30 cellular contexts compared by ENCODE assay signal in genomic region chr5:89262030-89262429, GRCh38.
"Had no signal": no experiment of that assay in that cellular context is flagged by ENCODE, and none has a peak within 500 bp of the region (broad histone marks: within the 10 kb centered on the region; RNA-seq: fewer than 3 reads in every experiment).

No MANE protein-coding gene starts in this region.

- DNase-seq: glutamatergic neuron; heart left ventricle; hypothalamus; immature natural killer cell; islet precursor cell; left ventricle myocardium inferior; mesendoderm; mucosa of descending colon; naive thymus-derived CD4-positive, alpha-beta T cell; ovary; retina; right cardiac atrium; small intestine; stimulated activated CD4-positive, alpha-beta T cell treated with anti-CD3 and anti-CD28 coated beads, Interleukin-1b, Interleukin-23, amount 100 ng/mL, for 48 hours; stimulated activated CD4-positive, alpha-beta T cell treated with anti-CD3 and anti-CD28 coated beads, Interleukin-2, amount 100 ng/mL, for 48 hours; stimulated activated CD4-positive, alpha-beta T cell treated with anti-CD3 and anti-CD28 coated beads, Interleukin-4, amount 100 ng/mL, for 4 hours; stimulated activated CD8-positive, alpha-beta memory T cell treated with anti-CD3 and anti-CD28 coated beads, Interleukin-4, amount 100 ng/mL, for 48 hours; stimulated activated naive CD4-positive, alpha-beta T cell treated with Interleukin-2 at 50 U/mL for 16 hours; stimulated activated naive CD8-positive, alpha-beta T cell treated with anti-CD3 and anti-CD28 coated beads, Interleukin-15, amount 100 ng/mL, for 72 hours; substantia nigra; testis; thyroid gland; transverse colon; upper lobe of left lung had no signal

- H3K4me1 Mint-ChIP-seq: immature natural killer cell; mesothelial cell of epicardium; naive thymus-derived CD4-positive, alpha-beta T cell; stimulated activated naive CD8-positive, alpha-beta T cell treated with anti-CD3 and anti-CD28 coated beads, Interleukin-15, amount 100 ng/mL, for 72 hours had no signal

- H3K27me3 ChIP-seq: heart left ventricle, ovary, testis, thyroid gland, transverse colon, upper lobe of left lung had no signal

- H3K36me3 ChIP-seq: heart left ventricle, left ventricle myocardium inferior, ovary, prostate gland, thyroid gland, transverse colon, upper lobe of left lung had no signal

- H3K9me3 ChIP-seq: heart left ventricle, left ventricle myocardium inferior, mucosa of descending colon, ovary, prostate gland, testis, thyroid gland, transverse colon, upper lobe of left lung had no signal

- ATAC-seq: heart left ventricle; mucosa of descending colon; naive thymus-derived CD4-positive, alpha-beta T cell; natural killer cell treated with Interleukin-12 subunit alpha and Interleukin-12 subunit beta and Interleukin-15 and Interleukin-18, amount 100 ng/mL, for 72 hours; right cardiac atrium; sciatic nerve; stimulated activated memory B cell treated with anti-CD40 and anti-IgM and Interleukin-4, amounts not matched to agents 10 μg/mL and 1 μg/mL and 100 μg/mL, for 72 hours; stimulated activated naive CD8-positive, alpha-beta T cell treated with anti-CD3 and anti-CD28 coated beads, Interleukin-15, amount 100 ng/mL, for 72 hours had no signal

- H3K9me3 Mint-ChIP-seq: mesothelial cell of epicardium; natural killer cell treated with Interleukin-12 subunit alpha and Interleukin-12 subunit beta and Interleukin-15 and Interleukin-18, amount 100 ng/mL, for 72 hours; stimulated activated memory B cell treated with anti-CD40 and anti-IgM and Interleukin-4, amounts not matched to agents 10 μg/mL and 1 μg/mL and 100 μg/mL, for 72 hours; stimulated activated naive CD8-positive, alpha-beta T cell treated with anti-CD3 and anti-CD28 coated beads, Interleukin-15, amount 100 ng/mL, for 72 hours had no signal

- FAIRE-seq: small intestine had no signal

- H3K4me1 ChIP-seq: heart left ventricle, left ventricle myocardium inferior, prostate gland, testis, thyroid gland, transverse colon, upper lobe of left lung had no signal

- H3K27me3 Mint-ChIP-seq: naive thymus-derived CD4-positive, alpha-beta T cell; natural killer cell treated with Interleukin-12 subunit alpha and Interleukin-12 subunit beta and Interleukin-15 and Interleukin-18, amount 100 ng/mL, for 72 hours; stimulated activated memory B cell treated with anti-CD40 and anti-IgM and Interleukin-4, amounts not matched to agents 10 μg/mL and 1 μg/mL and 100 μg/mL, for 72 hours; stimulated activated naive CD8-positive, alpha-beta T cell treated with anti-CD3 and anti-CD28 coated beads, Interleukin-15, amount 100 ng/mL, for 72 hours had no signal

- H3K27ac Mint-ChIP-seq: immature natural killer cell; mesothelial cell of epicardium; naive thymus-derived CD4-positive, alpha-beta T cell; natural killer cell treated with Interleukin-12 subunit alpha and Interleukin-12 subunit beta and Interleukin-15 and Interleukin-18, amount 100 ng/mL, for 72 hours; stimulated activated memory B cell treated with anti-CD40 and anti-IgM and Interleukin-4, amounts not matched to agents 10 μg/mL and 1 μg/mL and 100 μg/mL, for 72 hours; stimulated activated naive CD8-positive, alpha-beta T cell treated with anti-CD3 and anti-CD28 coated beads, Interleukin-15, amount 100 ng/mL, for 72 hours had no signal

- H3K4me3 ChIP-seq: heart left ventricle, left ventricle myocardium inferior, lung, mucosa of descending colon, ovary, prostate gland, testis, thyroid gland, transverse colon, upper lobe of left lung had no signal

- H3K27ac ChIP-seq: heart left ventricle, left ventricle myocardium inferior, ovary, prostate gland, testis, thyroid gland, transverse colon, upper lobe of left lung had no signal

- H3K4me3 Mint-ChIP-seq: immature natural killer cell; mesothelial cell of epicardium; naive thymus-derived CD4-positive, alpha-beta T cell; natural killer cell treated with Interleukin-12 subunit alpha and Interleukin-12 subunit beta and Interleukin-15 and Interleukin-18, amount 100 ng/mL, for 72 hours; stimulated activated memory B cell treated with anti-CD40 and anti-IgM and Interleukin-4, amounts not matched to agents 10 μg/mL and 1 μg/mL and 100 μg/mL, for 72 hours; stimulated activated naive CD8-positive, alpha-beta T cell treated with anti-CD3 and anti-CD28 coated beads, Interleukin-15, amount 100 ng/mL, for 72 hours had no signal
